1 cellular context compared by ENCODE assay signal in the genomic region with DNA sequence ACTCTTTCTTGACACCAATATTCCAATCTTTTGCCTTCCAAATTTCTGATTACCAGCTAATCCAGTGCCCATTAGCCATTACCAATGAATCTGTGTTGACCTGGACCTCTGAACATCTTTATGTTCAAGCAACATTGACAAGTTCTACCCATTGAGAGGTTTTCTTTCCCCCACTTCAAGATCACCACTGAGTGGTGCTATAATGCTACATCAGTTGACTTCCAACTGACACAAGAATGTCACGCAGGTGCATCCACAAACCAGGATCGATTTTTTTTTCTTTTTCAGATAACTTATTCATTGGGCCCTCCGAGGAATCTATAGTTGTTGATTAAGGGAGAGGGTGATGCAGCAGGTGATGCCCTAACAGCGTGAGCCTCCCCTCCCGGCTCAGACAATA.
TF ChIP-seq lines count a peak whose summit lies in the region.

No MANE protein-coding gene starts in this region.

TF ChIP-seq in SK-N-SH treated with all-trans-retinoic acid at 6 μM for 48 hours, 23 proteins besides CTCF, POLR2A, EP300 and RAD21 (continued from another document):
- TF ChIP-seq PATZ1 (CRISPR knock-in tag; IDR thresholded peaks at IDR 0.05; ENCODE audit: borderline replicate concordance) (no peak), BACH2 (CRISPR knock-in tag; IDR thresholded peaks at IDR 0.05; ENCODE audit: borderline replicate concordance) (no peak), ISL1 (CRISPR knock-in tag; IDR thresholded peaks at IDR 0.05) (no peak), TSHZ2 (CRISPR knock-in tag; IDR thresholded peaks at IDR 0.05) (no peak), CREB5 (CRISPR knock-in tag; IDR thresholded peaks at IDR 0.05; ENCODE audit: low read depth) (no peak), SNAI2 (CRISPR knock-in tag; IDR thresholded peaks at IDR 0.05) (no peak), ZNF8 (CRISPR knock-in tag; IDR thresholded peaks at IDR 0.05) (no peak), CSDC2 (CRISPR knock-in tag; IDR thresholded peaks at IDR 0.05) (no peak)
TF ChIP-seq in SK-N-SH treated with all-trans-retinoic acid at 6 μM for 48 hours: peak in this region for 0.
